ENCODE assay signal across 5 cellular contexts in the genomic region with DNA sequence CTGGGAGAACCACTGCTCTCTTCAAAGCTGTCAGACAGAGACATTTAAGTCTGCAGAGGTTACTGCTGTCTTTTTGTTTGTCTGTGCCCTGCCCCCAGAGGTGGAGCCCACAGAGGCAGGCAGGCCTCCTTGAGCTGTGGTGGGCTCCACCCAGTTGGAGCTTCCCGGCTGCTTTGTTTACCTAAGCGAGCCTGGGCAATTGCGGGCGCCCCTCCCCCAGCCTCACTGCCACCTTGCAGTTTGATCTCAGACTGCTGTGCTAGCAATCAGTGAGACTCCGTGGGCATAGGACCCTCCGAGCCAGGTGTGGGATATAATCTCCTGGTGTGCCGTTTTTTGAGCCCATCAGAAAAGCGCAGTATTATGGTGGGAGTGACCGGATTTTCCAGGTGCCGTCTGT.
A peak's percentile ranks its signal among the peaks of the same experiment; 100 is the strongest.
DNase-seq lines count a peak whose midpoint lies in the region; ATAC-seq, FAIRE-seq and TF ChIP-seq lines count a peak whose summit lies in the region.
"Not testable (repeated sequence)": the region's sequence is repeated elsewhere in the genome, so short reads cannot be mapped to it uniquely, and the experiment has no call there.

No MANE protein-coding gene starts in this region.

- CTCF ChIA-PET in HepG2 (lab: Yijun Ruan, JAX; ENCODE audit: low intra/inter-chr PET ratio, low total read pairs) = not testable (repeated sequence)

- not testable (repeated sequence) for H3K4me1 ChIP-seq in HUES6 (ENCODE audit: control insufficient read depth, insufficient read depth, low read length); HepG2 (ENCODE audit: insufficient read depth, low read length); mucosa of descending colon (ENCODE audit: low read depth)

- not testable (repeated sequence) for H4K20me1 ChIP-seq in HepG2 (ENCODE audit: insufficient read depth, low read length)

- in situ Hi-C loops in HepG2 (cut with HindIII; ENCODE audit: extremely low pct_ligation_motif_present, low pct_unique_long_range_greater_than_20kb) = not testable (repeated sequence)

- not testable (repeated sequence) for ATAC-seq in HepG2, mucosa of descending colon

- 0% methylated on average over 1 of the region's 10 CpGs for WGBS in HepG2 (ENCODE audit: low lambda C conversion rate)

- not testable (repeated sequence) for H3K9ac ChIP-seq in HUES6 (ENCODE audit: low read length); HepG2 (ENCODE audit: insufficient read depth, low read depth, low read length)

- peak; percentile 18 for DNase-seq in DMS53 (lab: John Stamatoyannopoulos, UW)
- peak; percentile 25 for DNase-seq in NCI-H2171 treated with DMSO at 0.1 percent for 48 hours (lab: John Stamatoyannopoulos, UW)
- DNase-seq in HepG2 (ENCODE audit: low spot score) = not testable (repeated sequence)
- DNase-seq in mucosa of descending colon = peak; percentile 4 to 38 (median 12)

- intact Hi-C loops in HepG2 (cut with micrococcal nuclease; ENCODE audit: unreplicated experiment); mucosa of descending colon (cut with DNase I, micrococcal nuclease): not testable (repeated sequence)

- TF ChIP-seq EP300 in HepG2 (IDR thresholded peaks at IDR 0.05; ENCODE audit: low read depth in 2 of 2, low read length in 2 of 2); HepG2 (CRISPR knock-in tag; IDR thresholded peaks at IDR 0.05; ENCODE audit: borderline replicate concordance): not testable (repeated sequence)

- not testable (repeated sequence) for TF ChIP-seq RAD21 in HepG2 (CRISPR knock-in tag; IDR thresholded peaks at IDR 0.05)

- POLR2A ChIA-PET in HepG2 (lab: Yijun Ruan, JAX) = not testable (repeated sequence)

- H3K9me3 ChIP-seq in HUES6 (ENCODE audit: control insufficient read depth, insufficient read depth, low read depth, low read length); HepG2 (ENCODE audit: low read length); mucosa of descending colon: not testable (repeated sequence)

- not testable (repeated sequence) for BruUV-seq in HepG2 (replicated peaks; lab: Mats Ljungman, UMichigan)

- not testable (repeated sequence) for H3K27me3 ChIP-seq in HUES6 (ENCODE audit: control insufficient read depth, insufficient read depth, low read length); HepG2 (ENCODE audit: control insufficient read depth in 1 of 2, insufficient read depth in 2 of 2, low read length in 2 of 2)

- not testable (repeated sequence) for H3K79me2 ChIP-seq in HepG2 (ENCODE audit: insufficient read depth, low read length)

- H3K36me3 ChIP-seq in HUES6 (ENCODE audit: control insufficient read depth, insufficient read depth, low read length); HepG2 (replicated peaks in 1 of 2; ENCODE audit: control insufficient read depth in 1 of 2, insufficient read depth in 2 of 2, low read length in 2 of 2); mucosa of descending colon (ENCODE audit: low read depth): not testable (repeated sequence)

- not testable (repeated sequence) for FAIRE-seq in HepG2 (lab: Jason Lieb, UNC)

- TF ChIP-seq CTCF in HepG2 (CRISPR knock-in tag; IDR thresholded peaks at IDR 0.05); mucosa of descending colon (IDR thresholded peaks at IDR 0.05): not testable (repeated sequence)

- not testable (repeated sequence) for H2AFZ ChIP-seq in HepG2 (ENCODE audit: low read length)

- TF ChIP-seq POLR2A in HepG2 (IDR thresholded peaks at IDR 0.05; ENCODE audit: insufficient read depth in 1 of 2, low read depth in 2 of 2, low read length in 2 of 2) = not testable (repeated sequence)

- H3K4me3 ChIP-seq in HUES6 (ENCODE audit: low read depth, low read length) = peak overlapping the region; percentile 31; the same call in 1 of the 2 replicates
- H3K4me3 ChIP-seq in HepG2 (replicated peaks in 1 of 3; ENCODE audit: insufficient read depth in 1 of 3, low read depth in 2 of 3, low read length in 3 of 3) = peak overlapping the region in 1 of 3 experiments; percentile 23; a peak in 1 of 6 replicates
- H3K4me3 ChIP-seq in mucosa of descending colon = not testable (repeated sequence)

- H3K27ac ChIP-seq in HUES6 (ENCODE audit: low read depth, low read length); HepG2 (ENCODE audit: extremely low read length, insufficient read depth, low read length): not testable (repeated sequence)

- peak overlapping the region; percentile 53 for H3K4me2 ChIP-seq in HepG2 (ENCODE audit: low read depth, low read length)

TF ChIP-seq in HepG2, 621 proteins besides CTCF, POLR2A, EP300 and RAD21:
- TF ChIP-seq, protein P1, sequence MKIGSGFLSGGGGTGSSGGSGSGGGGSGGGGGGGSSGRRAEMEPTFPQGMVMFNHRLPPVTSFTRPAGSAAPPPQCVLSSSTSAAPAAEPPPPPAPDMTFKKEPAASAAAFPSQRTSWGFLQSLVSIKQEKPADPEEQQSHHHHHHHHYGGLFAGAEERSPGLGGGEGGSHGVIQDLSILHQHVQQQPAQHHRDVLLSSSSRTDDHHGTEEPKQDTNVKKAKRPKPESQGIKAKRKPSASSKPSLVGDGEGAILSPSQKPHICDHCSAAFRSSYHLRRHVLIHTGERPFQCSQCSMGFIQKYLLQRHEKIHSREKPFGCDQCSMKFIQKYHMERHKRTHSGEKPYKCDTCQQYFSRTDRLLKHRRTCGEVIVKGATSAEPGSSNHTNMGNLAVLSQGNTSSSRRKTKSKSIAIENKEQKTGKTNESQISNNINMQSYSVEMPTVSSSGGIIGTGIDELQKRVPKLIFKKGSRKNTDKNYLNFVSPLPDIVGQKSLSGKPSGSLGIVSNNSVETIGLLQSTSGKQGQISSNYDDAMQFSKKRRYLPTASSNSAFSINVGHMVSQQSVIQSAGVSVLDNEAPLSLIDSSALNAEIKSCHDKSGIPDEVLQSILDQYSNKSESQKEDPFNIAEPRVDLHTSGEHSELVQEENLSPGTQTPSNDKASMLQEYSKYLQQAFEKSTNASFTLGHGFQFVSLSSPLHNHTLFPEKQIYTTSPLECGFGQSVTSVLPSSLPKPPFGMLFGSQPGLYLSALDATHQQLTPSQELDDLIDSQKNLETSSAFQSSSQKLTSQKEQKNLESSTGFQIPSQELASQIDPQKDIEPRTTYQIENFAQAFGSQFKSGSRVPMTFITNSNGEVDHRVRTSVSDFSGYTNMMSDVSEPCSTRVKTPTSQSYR (CRISPR knock-in tag; IDR thresholded peaks at IDR 0.05; ENCODE audit: borderline replicate concordance) = peak; percentile 87
- TF ChIP-seq, protein P2, sequence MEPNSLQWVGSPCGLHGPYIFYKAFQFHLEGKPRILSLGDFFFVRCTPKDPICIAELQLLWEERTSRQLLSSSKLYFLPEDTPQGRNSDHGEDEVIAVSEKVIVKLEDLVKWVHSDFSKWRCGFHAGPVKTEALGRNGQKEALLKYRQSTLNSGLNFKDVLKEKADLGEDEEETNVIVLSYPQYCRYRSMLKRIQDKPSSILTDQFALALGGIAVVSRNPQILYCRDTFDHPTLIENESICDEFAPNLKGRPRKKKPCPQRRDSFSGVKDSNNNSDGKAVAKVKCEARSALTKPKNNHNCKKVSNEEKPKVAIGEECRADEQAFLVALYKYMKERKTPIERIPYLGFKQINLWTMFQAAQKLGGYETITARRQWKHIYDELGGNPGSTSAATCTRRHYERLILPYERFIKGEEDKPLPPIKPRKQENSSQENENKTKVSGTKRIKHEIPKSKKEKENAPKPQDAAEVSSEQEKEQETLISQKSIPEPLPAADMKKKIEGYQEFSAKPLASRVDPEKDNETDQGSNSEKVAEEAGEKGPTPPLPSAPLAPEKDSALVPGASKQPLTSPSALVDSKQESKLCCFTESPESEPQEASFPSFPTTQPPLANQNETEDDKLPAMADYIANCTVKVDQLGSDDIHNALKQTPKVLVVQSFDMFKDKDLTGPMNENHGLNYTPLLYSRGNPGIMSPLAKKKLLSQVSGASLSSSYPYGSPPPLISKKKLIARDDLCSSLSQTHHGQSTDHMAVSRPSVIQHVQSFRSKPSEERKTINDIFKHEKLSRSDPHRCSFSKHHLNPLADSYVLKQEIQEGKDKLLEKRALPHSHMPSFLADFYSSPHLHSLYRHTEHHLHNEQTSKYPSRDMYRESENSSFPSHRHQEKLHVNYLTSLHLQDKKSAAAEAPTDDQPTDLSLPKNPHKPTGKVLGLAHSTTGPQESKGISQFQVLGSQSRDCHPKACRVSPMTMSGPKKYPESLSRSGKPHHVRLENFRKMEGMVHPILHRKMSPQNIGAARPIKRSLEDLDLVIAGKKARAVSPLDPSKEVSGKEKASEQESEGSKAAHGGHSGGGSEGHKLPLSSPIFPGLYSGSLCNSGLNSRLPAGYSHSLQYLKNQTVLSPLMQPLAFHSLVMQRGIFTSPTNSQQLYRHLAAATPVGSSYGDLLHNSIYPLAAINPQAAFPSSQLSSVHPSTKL (CRISPR knock-in tag; IDR thresholded peaks at IDR 0.05) = peak; percentile 46; the same call in 1 of the 2 replicates
- TF ChIP-seq FOXA1 (IDR thresholded peaks at IDR 0.05) = not testable (repeated sequence)
- TF ChIP-seq FOXA1 (CRISPR knock-in tag; IDR thresholded peaks at IDR 0.05) (peak; percentile 68), FOXA3 (CRISPR knock-in tag; IDR thresholded peaks at IDR 0.05) (peak; percentile 56; the same call in 1 of the 2 replicates), HOXA3 (CRISPR knock-in tag; IDR thresholded peaks at IDR 0.05) (0 out of 2 replicates have a peak, but pooled peaks have one; percentile 7)
